19 cellular contexts compared by ENCODE assay signal in genomic region chr2:149679286-149679685, GRCh38.
DNase-seq lines count a peak whose midpoint lies in the region; ATAC-seq and TF ChIP-seq lines count a peak whose summit lies in the region.
"Had no signal": no experiment of that assay in that cellular context is flagged by ENCODE, and none has a peak within 500 bp of the region (broad histone marks: within the 10 kb centered on the region; RNA-seq: fewer than 3 reads in every experiment).

No MANE protein-coding gene starts in this region.

- H3K36me3 ChIP-seq in mammary epithelial cell (ENCODE audit: insufficient read depth, low read length) = no peaks in the 10 kb centered on the region

- no peak for ATAC-seq in GM21529 (IDR thresholded peaks at IDR 0.05; ENCODE audit: unreplicated experiment)
- ATAC-seq: body of pancreas; stimulated activated naive CD8-positive, alpha-beta T cell treated with anti-CD3 and anti-CD28 coated beads, Interleukin-15, amount 100 ng/mL, for 72 hours had no signal

- TF ChIP-seq RAD21 in Ishikawa (IDR thresholded peaks at IDR 0.05; ENCODE audit: low read depth) = no peak

- no peak overlapping the region for H3K4me2 ChIP-seq in mammary epithelial cell (ENCODE audit: insufficient read depth, low read depth, low read length)

- in situ Hi-C loops in mammary epithelial cell (cut with MboI; ENCODE audit: low sequenced_read_pairs in 2 of 2) = no loop called here

- no peak for TF ChIP-seq EP300 in Ishikawa (IDR thresholded peaks at IDR 0.05; ENCODE audit: borderline replicate concordance)

- CTCF ChIA-PET in mammary epithelial cell (lab: Charles Lee; ENCODE audit: low non-redundant PET) (interaction anchor here (0.9 kb wide), 1 partner anchor 31 kb away, joined by 6 read pairs; no protein-coding TSS in a partner anchor), GM10248 (lab: Yijun Ruan, JAX) (interaction anchor here (1.0 to 1.2 kb wide), 2 partner anchors 12 to 17 kb away, joined by 3 to 4 read pairs; no protein-coding TSS in a partner anchor)

- H3K4me3 ChIP-seq in mammary epithelial cell (replicated peaks in 1 of 3; ENCODE audit: insufficient read depth in 1 of 3, low read depth in 2 of 3, low read length in 3 of 3) = no peak overlapping the region
- H3K4me3 ChIP-seq: body of pancreas had no signal

- dilution Hi-C loops in mammary epithelial cell (cut with HindIII; ENCODE audit: low sequenced_read_pairs) = no loop called here

- H3K4me1 ChIP-seq in mammary epithelial cell (ENCODE audit: insufficient read depth, low read length) = no peaks in the 10 kb centered on the region
- H3K4me1 ChIP-seq: body of pancreas had no signal

- H3K27me3 ChIP-seq in mammary epithelial cell (ENCODE audit: insufficient read depth, low read length) = peaks cover 2% of the 10 kb centered on the region
- H3K27me3 ChIP-seq: body of pancreas had no signal

- BruUV-seq in mammary epithelial cell (replicated peaks; lab: Mats Ljungman, UMichigan) = no TSS peak

- H3K27ac ChIP-seq in mammary epithelial cell (ENCODE audit: insufficient read depth, low read depth, low read length) = no peak overlapping the region
- H3K27ac ChIP-seq: body of pancreas had no signal

- H4K20me1 ChIP-seq in mammary epithelial cell (ENCODE audit: insufficient read depth, low read length) = no peaks in the 10 kb centered on the region

- no peaks in the 10 kb centered on the region for H3K9me3 ChIP-seq in mammary epithelial cell (replicated peaks; ENCODE audit: insufficient read depth, low read length)
- H3K9me3 ChIP-seq: body of pancreas had no signal

- TF ChIP-seq CTCF in mammary epithelial cell (conservative IDR thresholded peaks at IDR 0.05 in 1 of 2, IDR thresholded peaks at IDR 0.05 in 1 of 2; ENCODE audit: extremely low read depth in 1 of 2, insufficient read depth in 1 of 2, low read depth in 1 of 2, low read length in 2 of 2) (no peak), GM10248 (IDR thresholded peaks at IDR 0.05; ENCODE audit: control extremely low read depth, extremely low read depth, low read depth, missing control alignments) (no peak)

- POLR2A ChIA-PET in GM10248 (lab: Yijun Ruan, JAX) = interaction anchor here (0.6 kb wide), 1 partner anchor 560 kb away, joined by 3 read pairs; no protein-coding TSS in a partner anchor

- no peak overlapping the region for H2AFZ ChIP-seq in mammary epithelial cell (ENCODE audit: low read depth, low read length)

- H3K79me2 ChIP-seq in mammary epithelial cell (ENCODE audit: insufficient read depth, low read length) = no peaks in the 10 kb centered on the region

- 74% methylated on average over 2 of the region's 2 CpGs for WGBS in mammary epithelial cell (ENCODE audit: low coverage, missing lambda C conversion rate)

- DNase-seq in AG20443 (ENCODE audit: low spot score) (peak; percentile 47), mammary epithelial cell (peak; percentile 69), kidney tubule cell (ENCODE audit: low spot score) (peak; percentile 58), GM10248 (ENCODE audit: extremely low spot score) (no peak), DMS53 (lab: John Stamatoyannopoulos, UW) (no peak), NCI-H1930 (lab: John Stamatoyannopoulos, UW) (no peak)
- DNase-seq: activated CD4-positive, alpha-beta T cell treated with anti-CD3 and anti-CD28 coated beads for 4 hours; activated naive CD4-positive, alpha-beta T cell treated with anti-CD3 and anti-CD28 coated beads for 36 hours; activated T-cell treated with anti-CD3 and anti-CD28 coated beads for 4 hours; body of pancreas; DMS 273 treated with DMSO at 0.1 percent for 48 hours; H7; NCI-H187; NCI-H446 treated with DMSO at 0.1 percent for 48 hours; SIG-M5; stimulated activated naive CD8-positive, alpha-beta T cell treated with anti-CD3 and anti-CD28 coated beads, Interleukin-15, amount 100 ng/mL, for 72 hours; T1000 had no signal

- intact Hi-C loops in mammary epithelial cell (cut with micrococcal nuclease) = no loop called here

- H3K9ac ChIP-seq in mammary epithelial cell (ENCODE audit: insufficient read depth, low read length) = no peak overlapping the region

TF ChIP-seq in Ishikawa, 13 proteins besides CTCF, POLR2A, EP300 and RAD21:
- TF ChIP-seq TEAD4 (IDR thresholded peaks at IDR 0.05) (no peak), EGR1 (IDR thresholded peaks at IDR 0.05) (no peak), TAF1 (IDR thresholded peaks at IDR 0.05; ENCODE audit: low read depth) (no peak), NFIC (IDR thresholded peaks at IDR 0.05) (no peak), CEBPB (IDR thresholded peaks at IDR 0.05) (peak; percentile 3; the same call in 1 of the 2 replicates), TCF12 (IDR thresholded peaks at IDR 0.05; ENCODE audit: low read depth) (no peak)

Comparison
In these comparisons a context has a peak if more than half of its experiments do, and no peak if none do; other contexts are left out.
1. DNase-seq: peak in AG20443 (single experiment), mammary epithelial cell (single experiment) and kidney tubule cell (single experiment); none in GM10248 (single experiment), DMS53 (single experiment) and NCI-H1930 (0 of 2).